Comparison of ENCODE assay signal across 12 cellular contexts in the genomic region with DNA sequence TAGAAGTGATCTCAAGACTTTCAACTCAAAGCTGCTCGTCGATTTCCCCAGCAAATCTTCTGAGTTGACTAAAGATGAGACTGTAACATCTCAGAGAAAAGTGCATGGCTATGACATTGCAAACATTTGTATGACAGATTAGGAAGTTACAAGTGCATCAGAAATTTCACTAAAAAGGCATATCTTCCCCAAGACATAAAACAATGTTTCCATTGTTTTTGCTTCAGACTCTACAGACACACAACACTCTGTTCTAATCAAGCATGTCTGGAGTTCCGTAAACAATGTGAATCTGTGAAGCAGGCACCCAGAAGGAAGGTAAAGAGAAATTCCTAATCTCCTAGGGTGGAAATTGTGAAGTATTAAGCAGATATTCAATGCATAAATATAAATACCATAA.
A peak's percentile ranks its signal among the peaks of the same experiment; 100 is the strongest.
DNase-seq lines count a peak whose midpoint lies in the region; ATAC-seq lines count a peak whose summit lies in the region.
"Had no signal": no experiment of that assay in that cellular context is flagged by ENCODE, and none has a peak within 500 bp of the region (broad histone marks: within the 10 kb centered on the region; RNA-seq: fewer than 3 reads in every experiment).

No MANE protein-coding gene starts in this region.

- no peak for ATAC-seq in activated naive CD4-positive, alpha-beta T cell treated with anti-CD3 and anti-CD28 coated beads, Interleukin-2, amount 50 U/mL, for 72 hours
- ATAC-seq in HG03460 (IDR thresholded peaks at IDR 0.05; ENCODE audit: unreplicated experiment): no peak
- ATAC-seq: K562 had no signal

- in situ Hi-C loops in SK-MEL-5 (cut with HindIII; ENCODE audit: low pct_unique_long_range_greater_than_20kb, low sequenced_read_pairs): no loop called here

- peaks cover 13 to 14% of the 10 kb centered on the region in 2 donors for H3K9me3 Mint-ChIP-seq in activated naive CD4-positive, alpha-beta T cell treated with anti-CD3 and anti-CD28 coated beads, Interleukin-2, amount 50 U/mL, for 72 hours

- H3K27ac Mint-ChIP-seq in activated naive CD4-positive, alpha-beta T cell treated with anti-CD3 and anti-CD28 coated beads, Interleukin-2, amount 50 U/mL, for 72 hours: no peak overlapping the region
- H3K27ac Mint-ChIP-seq: CD4-positive, alpha-beta memory T cell had no signal

- DNase-seq in COLO829 (ENCODE audit: low spot score): peak; percentile 91
- peak; percentile 88 for DNase-seq in SK-MEL-5 (ENCODE audit: low read depth, low spot score)
- DNase-seq in globus pallidus (ENCODE audit: low spot score): peak; percentile 63
- peak; percentile 85 for DNase-seq in pons (ENCODE audit: low spot score)
- DNase-seq in activated naive CD4-positive, alpha-beta T cell treated with anti-CD3 and anti-CD28 coated beads, Interleukin-2, amount 50 U/mL, for 72 hours (ENCODE audit: low spot score in 2 of 2): no peak
- no peak for DNase-seq in NCI-H524 treated with DMSO at 0.1 percent for 48 hours (lab: John Stamatoyannopoulos, UW)
- DNase-seq in NCI-H187 treated with DMSO at 0.1 percent for 48 hours (lab: John Stamatoyannopoulos, UW): no peak
- DNase-seq: BE2C; CD4-positive, alpha-beta memory T cell; COR-L47 had no signal

- H3K36me3 Mint-ChIP-seq in activated naive CD4-positive, alpha-beta T cell treated with anti-CD3 and anti-CD28 coated beads, Interleukin-2, amount 50 U/mL, for 72 hours: peaks cover 0 to 19% of the 10 kb centered on the region in 2 donors
- H3K36me3 Mint-ChIP-seq: CD4-positive, alpha-beta memory T cell had no signal

Comparison
In these comparisons a context has a peak if more than half of its experiments do, and no peak if none do; other contexts are left out.
1. DNase-seq: peak in COLO829 (single experiment), SK-MEL-5 (single experiment), globus pallidus (single experiment) and pons (single experiment); none in activated naive CD4-positive, alpha-beta T cell treated with anti-CD3 and anti-CD28 coated beads, Interleukin-2, amount 50 U/mL, for 72 hours (0 of 2), NCI-H524 treated with DMSO at 0.1 percent for 48 hours (single experiment) and NCI-H187 treated with DMSO at 0.1 percent for 48 hours (single experiment).